8 cellular contexts compared by ENCODE assay signal in the genomic region with DNA sequence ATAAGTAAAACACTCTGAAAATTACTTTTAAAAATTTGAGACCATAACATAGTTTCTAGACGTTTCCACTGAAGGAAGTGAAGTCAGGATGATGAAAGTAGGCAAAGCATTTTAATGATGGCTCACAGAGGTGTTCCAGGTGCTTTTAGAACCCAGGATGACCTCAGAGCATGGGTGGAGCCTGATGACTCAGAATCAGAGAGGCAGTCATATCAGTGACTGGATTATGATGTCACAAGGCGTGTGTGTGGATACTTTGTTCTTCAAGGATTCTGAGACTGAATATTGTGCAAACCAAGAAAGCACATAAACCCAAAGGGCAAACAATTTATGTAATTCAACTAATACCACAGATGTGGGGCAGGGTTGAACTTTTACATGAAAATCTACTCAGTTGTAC.
DNase-seq lines count a peak whose midpoint lies in the region; ATAC-seq, FAIRE-seq and TF ChIP-seq lines count a peak whose summit lies in the region.

No MANE protein-coding gene starts in this region.

- no peak for TF ChIP-seq CTCF in fibroblast of the aortic adventitia (IDR thresholded peaks at IDR 0.05; ENCODE audit: insufficient read depth, low read length)

- DNase-seq in activated CD4-positive, alpha-beta T cell treated with anti-CD3 and anti-CD28 coated beads for 48 hours, result peak; percentile 75
- peak; percentile 80 for DNase-seq in fibroblast of the aortic adventitia (ENCODE audit: low read depth)
- DNase-seq in cortex of kidney (lab: John Stamatoyannopoulos, UW), result no peak
- no peak for DNase-seq in NCI-H2227 (lab: John Stamatoyannopoulos, UW; ENCODE audit: unreplicated experiment)
- DNase-seq in putamen (ENCODE audit: low spot score), result no peak
- DNase-seq in RCC 7860 (ENCODE audit: low spot score), result no peak

- H3K4me3 ChIP-seq in fibroblast of the aortic adventitia (ENCODE audit: low read depth, low read length), result no peak overlapping the region

- no peak for FAIRE-seq in RCC 7860 (lab: Jason Lieb, UNC)

- peak; percentile 60 for ATAC-seq in GM18502 (IDR thresholded peaks at IDR 0.05; ENCODE audit: poor library complexity, unreplicated experiment)
- peak; percentile 45 for ATAC-seq in HG03135 (IDR thresholded peaks at IDR 0.05; ENCODE audit: unreplicated experiment)

Comparison
In these comparisons a context has a peak if more than half of its experiments do, and no peak if none do; other contexts are left out.
1. DNase-seq: peak in activated CD4-positive, alpha-beta T cell treated with anti-CD3 and anti-CD28 coated beads for 48 hours (single experiment) and fibroblast of the aortic adventitia (single experiment); none in cortex of kidney (single experiment), NCI-H2227 (single experiment), putamen (single experiment) and RCC 7860 (single experiment).